35 cellular contexts compared by ENCODE assay signal in the genomic region with DNA sequence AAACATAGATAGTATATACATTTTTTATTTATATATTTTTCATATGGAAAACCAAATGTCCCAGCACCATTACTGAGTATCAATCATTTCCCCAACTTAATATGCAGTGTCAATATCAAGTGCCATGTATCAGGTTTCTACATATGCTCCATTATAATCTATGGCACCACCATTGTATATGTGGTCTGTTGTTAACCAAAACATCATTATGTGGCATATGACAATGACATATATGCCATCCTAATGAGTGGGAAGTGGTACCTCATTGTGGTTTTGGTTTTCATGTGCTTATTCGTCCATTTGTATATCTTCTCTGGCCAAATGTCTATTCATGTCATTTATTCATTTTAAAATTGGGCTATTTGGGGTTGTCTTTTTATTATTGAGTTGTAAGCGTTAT.
"Had no signal": no experiment of that assay in that cellular context is flagged by ENCODE, and none has a peak within 500 bp of the region (broad histone marks: within the 10 kb centered on the region; RNA-seq: fewer than 3 reads in every experiment).

No MANE protein-coding gene starts in this region.

- H3K9me3 ChIP-seq: adrenal gland, body of pancreas, breast epithelium had no signal

- DNase-seq: activated B cell treated with CpG ODN at 0.5 μM for 24 hours; activated CD4-positive, alpha-beta memory T cell treated with anti-CD3 and anti-CD28 coated beads for 36 hours; activated CD4-positive, alpha-beta T cell treated with anti-CD3 and anti-CD28 coated beads for 4 hours; activated CD4-positive, alpha-beta T cell treated with anti-CD3 and anti-CD28 coated beads, Interleukin-2, amount 10 ng/mL, durations not matched to agents 24 days and 14 days; activated CD4-positive, alpha-beta T cell treated with anti-CD3 and anti-CD28 coated beads, Interleukin-2, amount 50 U/mL, for 1 hour; activated CD4-positive, alpha-beta T cell treated with anti-CD3 and anti-CD28 coated beads, Interleukin-2, amount 50 U/mL, for 4 hours; activated CD4-positive, CD25-positive, alpha-beta regulatory T cell treated with anti-CD3 and anti-CD28 coated beads, Interleukin-2, amount 50 U/mL, for 72 hours; activated CD8-positive, alpha-beta memory T cell treated with anti-CD3 and anti-CD28 coated beads, Interleukin-2, amount 50 U/mL, for 4 hours; activated CD8-positive, alpha-beta T cell treated with anti-CD3 and anti-CD28 coated beads for 36 hours; activated effector memory CD4-positive, alpha-beta T cell treated with anti-CD3 and anti-CD28 coated beads, Interleukin-2, amount 50 U/mL, for 16 hours; activated gamma-delta T cell treated with Interleukin-2 at 50 U/mL for 16 hours; activated naive CD4-positive, alpha-beta T cell; activated naive CD4-positive, alpha-beta T cell treated with anti-CD3 and anti-CD28 coated beads for 36 hours; activated naive CD4-positive, alpha-beta T cell treated with anti-CD3 and anti-CD28 coated beads, Interleukin-2, amount 50 U/mL, for 16 hours; activated naive CD8-positive, alpha-beta T cell treated with anti-CD3 and anti-CD28 coated beads, Interleukin-2, amount 10 ng/mL, durations not matched to agents 7 days and 5 days; activated T-cell treated with anti-CD3 and anti-CD28 coated beads for 4 hours; activated T-cell treated with anti-CD3 and anti-CD28 coated beads, Interleukin-2, amount 50 U/mL, for 1 hour; activated T-cell treated with anti-CD3 and anti-CD28 coated beads, Interleukin-2, amount 50 U/mL, for 4 hours; activated T-cell treated with anti-CD3 and anti-CD28 coated beads, Interleukin-2, amount 50 U/mL, for 72 hours; adrenal gland; amniotic stem cell; aorta; body of pancreas; brain microvascular endothelial cell; central memory CD4-positive, alpha-beta T cell; T-helper 1 cell; T-helper 2 cell; T-helper 9 cell had no signal

- H3K9me3 Mint-ChIP-seq: activated B cell treated with CpG ODN at 0.5 μM for 24 hours; activated CD4-positive, alpha-beta memory T cell treated with anti-CD3 and anti-CD28 coated beads for 36 hours; activated CD4-positive, alpha-beta T cell treated with anti-CD3 and anti-CD28 coated beads, Interleukin-2, amount 10 ng/mL, durations not matched to agents 24 days and 14 days; activated CD8-positive, alpha-beta T cell treated with anti-CD3 and anti-CD28 coated beads for 36 hours; activated naive CD4-positive, alpha-beta T cell treated with anti-CD3 and anti-CD28 coated beads for 36 hours; activated naive CD4-positive, alpha-beta T cell treated with anti-CD3 and anti-CD28 coated beads, Interleukin-2, amount 50 U/mL, for 72 hours; activated T-cell treated with anti-CD3 and anti-CD28 coated beads, Interleukin-2, amount 50 U/mL, for 4 hours; activated T-helper 1 cell treated with anti-CD3 and anti-CD28 coated beads, Interleukin-12 subunit alpha, Interleukin-12 subunit beta, Interleukin-2, Interleukin-4 antibody, amounts not matched to agents 30 ng/mL and 10 ng/mL and 1 ng/mL, durations not matched to agents 14 hours and 24 hours and 36 hours; T-helper 1 cell treated with Interleukin-12 subunit alpha and Interleukin-12 subunit beta and Interleukin-4 antibody, amounts not matched to agents 30 μg/mL and 1 μg/mL, for 36 hours; T-helper 2 cell treated with Interferon-gamma antibody and Interleukin-4, amounts not matched to agents 5 μg/mL and 100 μg/mL, for 36 hours had no signal

- H3K27ac ChIP-seq: adrenal gland, body of pancreas, brain microvascular endothelial cell, breast epithelium, VCaP had no signal

- H3K4me3 ChIP-seq: adrenal gland, body of pancreas, breast epithelium had no signal

- H3K4me3 Mint-ChIP-seq: activated B cell treated with CpG ODN at 0.5 μM for 24 hours; activated CD4-positive, alpha-beta memory T cell treated with anti-CD3 and anti-CD28 coated beads for 36 hours; activated CD4-positive, alpha-beta T cell treated with anti-CD3 and anti-CD28 coated beads, Interleukin-2, amount 10 ng/mL, durations not matched to agents 24 days and 14 days; activated CD8-positive, alpha-beta T cell treated with anti-CD3 and anti-CD28 coated beads for 36 hours; activated naive CD4-positive, alpha-beta T cell treated with anti-CD3 and anti-CD28 coated beads for 36 hours; activated naive CD8-positive, alpha-beta T cell treated with anti-CD3 and anti-CD28 coated beads, Interleukin-2, amount 10 ng/mL, durations not matched to agents 7 days and 5 days; activated T-cell treated with anti-CD3 and anti-CD28 coated beads, Interleukin-2, amount 50 U/mL, for 4 hours; activated T-cell treated with anti-CD3 and anti-CD28 coated beads, Interleukin-2, amount 50 U/mL, for 72 hours; activated T-helper 1 cell treated with anti-CD3 and anti-CD28 coated beads, Interleukin-12 subunit alpha, Interleukin-12 subunit beta, Interleukin-2, Interleukin-4 antibody, amounts not matched to agents 30 ng/mL and 10 ng/mL and 1 ng/mL, durations not matched to agents 14 hours and 24 hours and 36 hours; activated T-helper 17 cell treated with anti-CD3 and anti-CD28 coated beads, Interleukin-2, amount 50 U/mL, for 72 hours; T-helper 1 cell treated with Interleukin-12 subunit alpha and Interleukin-12 subunit beta and Interleukin-4 antibody, amounts not matched to agents 30 μg/mL and 1 μg/mL, for 36 hours; T-helper 2 cell treated with Interferon-gamma antibody and Interleukin-4, amounts not matched to agents 5 μg/mL and 100 μg/mL, for 36 hours had no signal

- H3K27me3 ChIP-seq: adrenal gland, body of pancreas, brain microvascular endothelial cell, breast epithelium had no signal

- H3K27ac Mint-ChIP-seq: activated B cell treated with CpG ODN at 0.5 μM for 24 hours; activated CD4-positive, alpha-beta memory T cell treated with anti-CD3 and anti-CD28 coated beads for 36 hours; activated CD4-positive, alpha-beta T cell treated with anti-CD3 and anti-CD28 coated beads, Interleukin-2, amount 10 ng/mL, durations not matched to agents 24 days and 14 days; activated CD8-positive, alpha-beta T cell treated with anti-CD3 and anti-CD28 coated beads for 36 hours; activated naive CD4-positive, alpha-beta T cell treated with anti-CD3 and anti-CD28 coated beads for 36 hours; activated naive CD4-positive, alpha-beta T cell treated with anti-CD3 and anti-CD28 coated beads, Interleukin-2, amount 50 U/mL, for 72 hours; activated naive CD8-positive, alpha-beta T cell treated with anti-CD3 and anti-CD28 coated beads, Interleukin-2, amount 10 ng/mL, durations not matched to agents 7 days and 5 days; activated T-cell treated with anti-CD3 and anti-CD28 coated beads, Interleukin-2, amount 50 U/mL, for 72 hours; activated T-helper 1 cell treated with anti-CD3 and anti-CD28 coated beads, Interleukin-12 subunit alpha, Interleukin-12 subunit beta, Interleukin-2, Interleukin-4 antibody, amounts not matched to agents 30 ng/mL and 10 ng/mL and 1 ng/mL, durations not matched to agents 14 hours and 24 hours and 36 hours; activated T-helper 17 cell treated with anti-CD3 and anti-CD28 coated beads, Interleukin-2, amount 50 U/mL, for 72 hours; T-helper 1 cell treated with Interleukin-12 subunit alpha and Interleukin-12 subunit beta and Interleukin-4 antibody, amounts not matched to agents 30 μg/mL and 1 μg/mL, for 36 hours; T-helper 2 cell treated with Interferon-gamma antibody and Interleukin-4, amounts not matched to agents 5 μg/mL and 100 μg/mL, for 36 hours had no signal

- H3K36me3 ChIP-seq: adrenal gland, brain microvascular endothelial cell, breast epithelium had no signal

- H3K27me3 Mint-ChIP-seq: activated CD4-positive, alpha-beta memory T cell treated with anti-CD3 and anti-CD28 coated beads for 36 hours; activated CD8-positive, alpha-beta T cell treated with anti-CD3 and anti-CD28 coated beads for 36 hours; activated T-helper 17 cell treated with anti-CD3 and anti-CD28 coated beads, Interleukin-2, amount 50 U/mL, for 72 hours had no signal

- H3K4me1 ChIP-seq: adrenal gland, body of pancreas, breast epithelium had no signal

- ATAC-seq: activated CD8-positive, alpha-beta T cell treated with anti-CD3 and anti-CD28 coated beads for 36 hours; activated naive CD4-positive, alpha-beta T cell treated with anti-CD3 and anti-CD28 coated beads, Interleukin-2, amount 50 U/mL, for 72 hours; activated T-cell treated with anti-CD3 and anti-CD28 coated beads, Interleukin-2, amount 50 U/mL, for 4 hours; activated T-helper 17 cell treated with anti-CD3 and anti-CD28 coated beads, Interleukin-2, amount 50 U/mL, for 72 hours; body of pancreas had no signal
